ENCODE assay signal across 25 cellular contexts in genomic region chr9:7938092-7938491, GRCh38.
"Had no signal": no experiment of that assay in that cellular context is flagged by ENCODE, and none has a peak within 500 bp of the region (broad histone marks: within the 10 kb centered on the region; RNA-seq: fewer than 3 reads in every experiment).

No MANE protein-coding gene starts in this region.

- DNase-seq: hippocampal formation; immature natural killer cell; kidney; left ventricle myocardium inferior; mesendoderm; natural killer cell; nephron progenitor cell; ovary; right lobe of liver; stimulated activated CD4-positive, alpha-beta T cell treated with anti-CD3 and anti-CD28 coated beads, Interleukin-1b, Interleukin-23, amount 100 ng/mL, for 48 hours; stimulated activated CD4-positive, alpha-beta T cell treated with anti-CD3 and anti-CD28 coated beads, Interleukin-2, amount 100 ng/mL, for 48 hours; stimulated activated naive B cell treated with anti-CD40 and anti-IgM and Interleukin-4, amounts not matched to agents 10 μg/mL and 1 μg/mL and 100 μg/mL, for 72 hours; stimulated activated naive CD8-positive, alpha-beta T cell treated with anti-CD3 and anti-CD28 coated beads, Interleukin-15, Interleukin-2, amounts not matched to agents 100 U/mL and 50 U/mL, for 24 hours; stomach; testis; thyroid gland; transverse colon; upper lobe of left lung had no signal

- ATAC-seq: natural killer cell; right lobe of liver; stimulated activated naive B cell treated with anti-CD40 and anti-IgM and Interleukin-4, amounts not matched to agents 10 μg/mL and 1 μg/mL and 100 μg/mL, for 72 hours; stimulated activated naive CD8-positive, alpha-beta T cell treated with anti-CD3 and anti-CD28 coated beads, Interleukin-15, Interleukin-2, amounts not matched to agents 100 U/mL and 50 U/mL, for 24 hours had no signal

- H3K36me3 Mint-ChIP-seq: mesothelial cell of epicardium; natural killer cell; neural progenitor cell; stimulated activated naive B cell treated with anti-CD40 and anti-IgM and Interleukin-4, amounts not matched to agents 10 μg/mL and 1 μg/mL and 100 μg/mL, for 72 hours had no signal

- H3K27me3 Mint-ChIP-seq: progenitor cell of endocrine pancreas; stimulated activated naive B cell treated with anti-CD40 and anti-IgM and Interleukin-4, amounts not matched to agents 10 μg/mL and 1 μg/mL and 100 μg/mL, for 72 hours had no signal

- H3K4me1 ChIP-seq: left ventricle myocardium inferior, neural progenitor cell, right atrium auricular region, right lobe of liver, testis, thyroid gland, vagina had no signal

- H3K27ac Mint-ChIP-seq: mesothelial cell of epicardium; natural killer cell; nephron progenitor cell; neural progenitor cell; progenitor cell of endocrine pancreas; stimulated activated naive B cell treated with anti-CD40 and anti-IgM and Interleukin-4, amounts not matched to agents 10 μg/mL and 1 μg/mL and 100 μg/mL, for 72 hours had no signal

- H3K4me3 Mint-ChIP-seq: immature natural killer cell; mesothelial cell of epicardium; natural killer cell; nephron progenitor cell; neural progenitor cell; stimulated activated naive B cell treated with anti-CD40 and anti-IgM and Interleukin-4, amounts not matched to agents 10 μg/mL and 1 μg/mL and 100 μg/mL, for 72 hours had no signal

- H3K27me3 ChIP-seq: neural progenitor cell, ovary, right atrium auricular region, right lobe of liver, stomach, testis, thyroid gland, transverse colon, upper lobe of left lung, vagina had no signal

- H3K36me3 ChIP-seq: left ventricle myocardium inferior, neural progenitor cell, ovary, right atrium auricular region, right lobe of liver, stomach, thyroid gland, transverse colon, upper lobe of left lung, vagina had no signal

- H3K4me3 ChIP-seq: left ventricle myocardium inferior, lung, neural progenitor cell, ovary, right atrium auricular region, right lobe of liver, smooth muscle cell, stomach, testis, thyroid gland, transverse colon, upper lobe of left lung, vagina had no signal

- H3K27ac ChIP-seq: left ventricle myocardium inferior, neural progenitor cell, ovary, right atrium auricular region, right lobe of liver, stomach, testis, thyroid gland, transverse colon, upper lobe of left lung, vagina had no signal

- H3K9me3 ChIP-seq: ovary, right lobe of liver, testis, thyroid gland, transverse colon, vagina had no signal
